In genomic region chr5:91028518-91028956, GRCh38 we compare ENCODE assay signal across 1 cellular context.
TF ChIP-seq lines count a peak whose summit lies in the region.

No MANE protein-coding gene starts in this region.

TF ChIP-seq in HepG2, 621 proteins besides CTCF, POLR2A, EP300 and RAD21 (continued from another document):
- TF ChIP-seq GABPB1 (CRISPR knock-in tag; IDR thresholded peaks at IDR 0.05) (peak; percentile 26; the same call in 1 of the 2 replicates), NR2F6 (IDR thresholded peaks at IDR 0.05) (peak; percentile 84), NR2F6 (CRISPR knock-in tag; IDR thresholded peaks at IDR 0.05) (peak; percentile 86), ZMYM4 (CRISPR knock-in tag; IDR thresholded peaks at IDR 0.05) (peak; percentile 73), CC2D1A (CRISPR knock-in tag; IDR thresholded peaks at IDR 0.05) (no peak), HIVEP1 (CRISPR knock-in tag; IDR thresholded peaks at IDR 0.05) (no peak)
